ENCODE assay signal across 13 cellular contexts in genomic region chr17:1367351-1367745, GRCh38. TPM values are rescaled to one million over a fixed set of nuclear protein-coding genes. Genes with fewer than 3 reads are reported as not detected.
DNase-seq lines count a peak whose midpoint lies in the region; TF ChIP-seq lines count a peak whose summit lies in the region.
"Had no signal": no experiment of that assay in that cellular context is flagged by ENCODE, and none has a peak within 500 bp of the region (broad histone marks: within the 10 kb centered on the region; RNA-seq: fewer than 3 reads in every experiment).

No MANE protein-coding gene starts in this region.

- H3K9me3 Mint-ChIP-seq in activated naive CD4-positive, alpha-beta T cell treated with anti-CD3 and anti-CD28 coated beads for 36 hours, result no peaks in the 10 kb centered on the region
- no peaks in the 10 kb centered on the region for H3K9me3 Mint-ChIP-seq in activated T-helper 1 cell treated with anti-CD3 and anti-CD28 coated beads, Interleukin-12 subunit alpha, Interleukin-12 subunit beta, Interleukin-2, Interleukin-4 antibody, amounts not matched to agents 30 ng/mL and 10 ng/mL and 1 ng/mL, durations not matched to agents 14 hours and 24 hours and 36 hours

- intact Hi-C loops in activated naive CD4-positive, alpha-beta T cell treated with anti-CD3 and anti-CD28 coated beads for 36 hours (cut with micrococcal nuclease), result loop anchor here (5.0 kb wide), 1 partner anchor 260 kb away; the partner anchor contains the start of gene SLC43A2
- intact Hi-C loops in activated T-helper 1 cell treated with anti-CD3 and anti-CD28 coated beads, Interleukin-12 subunit alpha, Interleukin-12 subunit beta, Interleukin-2, Interleukin-4 antibody, amounts not matched to agents 30 ng/mL and 10 ng/mL and 1 ng/mL, durations not matched to agents 14 hours and 24 hours and 36 hours (cut with micrococcal nuclease), result loop anchor here (5.0 to 10.0 kb wide), 4 partner anchors 120 to 967 kb away; partner anchors contain the start of genes PITPNA, SGSM2, SLC43A2 and TSR1
- intact Hi-C loops in thyroid gland (cut with DNase I), result loop anchor here (5.0 kb wide), 1 partner anchor 150 kb away; the partner anchor contains the start of gene INPP5K

- no peak overlapping the region for H3K4me3 ChIP-seq in thyroid gland (replicated peaks in 1 of 3)

- no peaks in the 10 kb centered on the region for H3K27me3 ChIP-seq in thyroid gland

- H3K4me1 ChIP-seq in thyroid gland, result peaks cover 14 to 52% of the 10 kb centered on the region in 2 donors

- H3K27me3 Mint-ChIP-seq in activated naive CD4-positive, alpha-beta T cell treated with anti-CD3 and anti-CD28 coated beads for 36 hours (ENCODE audit: low read depth), result no peaks in the 10 kb centered on the region
- no peaks in the 10 kb centered on the region for H3K27me3 Mint-ChIP-seq in activated T-helper 1 cell treated with anti-CD3 and anti-CD28 coated beads, Interleukin-12 subunit alpha, Interleukin-12 subunit beta, Interleukin-2, Interleukin-4 antibody, amounts not matched to agents 30 ng/mL and 10 ng/mL and 1 ng/mL, durations not matched to agents 14 hours and 24 hours and 36 hours (ENCODE audit: insufficient read depth)

- peak overlapping the region; percentile 76 for H3K27ac Mint-ChIP-seq in activated naive CD4-positive, alpha-beta T cell treated with anti-CD3 and anti-CD28 coated beads for 36 hours
- peak overlapping the region; percentile 63 for H3K27ac Mint-ChIP-seq in activated T-helper 1 cell treated with anti-CD3 and anti-CD28 coated beads, Interleukin-12 subunit alpha, Interleukin-12 subunit beta, Interleukin-2, Interleukin-4 antibody, amounts not matched to agents 30 ng/mL and 10 ng/mL and 1 ng/mL, durations not matched to agents 14 hours and 24 hours and 36 hours

- no peak for TF ChIP-seq CTCF in thyroid gland (IDR thresholded peaks at IDR 0.05)

- DNase-seq in activated naive CD4-positive, alpha-beta T cell treated with anti-CD3 and anti-CD28 coated beads for 36 hours, result no peak
- no peak for DNase-seq in activated naive CD4-positive, alpha-beta T cell treated with anti-CD3 and anti-CD28 coated beads, Interleukin-2, amount 50 U/mL, for 16 hours
- DNase-seq in activated T-helper 1 cell treated with anti-CD3 and anti-CD28 coated beads, Interleukin-12 subunit alpha, Interleukin-12 subunit beta, Interleukin-2, Interleukin-4 antibody, amounts not matched to agents 30 ng/mL and 10 ng/mL and 1 ng/mL, durations not matched to agents 14 hours and 24 hours and 36 hours (ENCODE audit: low spot score), result no peak
- DNase-seq in iris pigment epithelial cell (ENCODE audit: low read depth), result peak; percentile 54
- DNase-seq in thyroid gland, result no peak
- DNase-seq in DMS79 (lab: John Stamatoyannopoulos, UW), result no peak
- no peak for DNase-seq in DMS153 (lab: John Stamatoyannopoulos, UW)
- no peak for DNase-seq in mucosa of gallbladder (ENCODE audit: low spot score)
- DNase-seq: caudate nucleus; MM.1S; NK-92 treated with Interleukin-12 subunit alpha and Interleukin-12 subunit beta, amount 100 ng/mL, for 24 hours had no signal

- 79 to 80% methylated on average over 4 to 5 of the region's 5 CpGs for WGBS in thyroid gland, 2 donors

- H3K27ac ChIP-seq in thyroid gland, result peak overlapping the region in 2 of 3 donors; percentile 3 to 18
- H3K27ac ChIP-seq: parathyroid adenoma, VCaP had no signal

- peaks cover 17% of the 10 kb centered on the region for H3K36me3 Mint-ChIP-seq in activated naive CD4-positive, alpha-beta T cell treated with anti-CD3 and anti-CD28 coated beads for 36 hours (ENCODE audit: low read depth)
- peaks cover 28% of the 10 kb centered on the region for H3K36me3 Mint-ChIP-seq in activated T-helper 1 cell treated with anti-CD3 and anti-CD28 coated beads, Interleukin-12 subunit alpha, Interleukin-12 subunit beta, Interleukin-2, Interleukin-4 antibody, amounts not matched to agents 30 ng/mL and 10 ng/mL and 1 ng/mL, durations not matched to agents 14 hours and 24 hours and 36 hours (ENCODE audit: low read depth)

- CTCF ChIA-PET in activated naive CD4-positive, alpha-beta T cell treated with anti-CD3 and anti-CD28 coated beads for 36 hours (lab: Charles Lee), result interaction anchor here (0.7 to 3.5 kb wide), 4 partner anchors 13 to 24 kb away, joined by 5 to 25 read pairs (median 10); no protein-coding TSS in a partner anchor

- no peak overlapping the region for H3K4me3 Mint-ChIP-seq in activated naive CD4-positive, alpha-beta T cell treated with anti-CD3 and anti-CD28 coated beads for 36 hours
- no peak overlapping the region for H3K4me3 Mint-ChIP-seq in activated T-helper 1 cell treated with anti-CD3 and anti-CD28 coated beads, Interleukin-12 subunit alpha, Interleukin-12 subunit beta, Interleukin-2, Interleukin-4 antibody, amounts not matched to agents 30 ng/mL and 10 ng/mL and 1 ng/mL, durations not matched to agents 14 hours and 24 hours and 36 hours

- H3K4me1 Mint-ChIP-seq in activated naive CD4-positive, alpha-beta T cell treated with anti-CD3 and anti-CD28 coated beads for 36 hours (ENCODE audit: low read depth), result peaks cover 66% of the 10 kb centered on the region
- peaks cover 36% of the 10 kb centered on the region for H3K4me1 Mint-ChIP-seq in activated T-helper 1 cell treated with anti-CD3 and anti-CD28 coated beads, Interleukin-12 subunit alpha, Interleukin-12 subunit beta, Interleukin-2, Interleukin-4 antibody, amounts not matched to agents 30 ng/mL and 10 ng/mL and 1 ng/mL, durations not matched to agents 14 hours and 24 hours and 36 hours (ENCODE audit: low read depth)

- peaks cover 11 to 15% of the 10 kb centered on the region in 2 donors for H3K36me3 ChIP-seq in thyroid gland

- TF ChIP-seq POLR2A in thyroid gland (IDR thresholded peaks at IDR 0.05), result no peak

- no peaks in the 10 kb centered on the region for H3K9me3 ChIP-seq in thyroid gland

RNA-seq across cellular contexts. Expression of gene YWHAE, which starts 32.7 kb away (rescaled TPM):
- 100 to 1,000 TPM; 528 to 576 TPM for total RNA-seq in activated naive CD4-positive, alpha-beta T cell treated with anti-CD3 and anti-CD28 coated beads for 36 hours
- 439 and 444 TPM in 2 replicates for total RNA-seq in activated T-helper 1 cell treated with anti-CD3 and anti-CD28 coated beads, Interleukin-12 subunit alpha, Interleukin-12 subunit beta, Interleukin-2, Interleukin-4 antibody, amounts not matched to agents 30 ng/mL and 10 ng/mL and 1 ng/mL, durations not matched to agents 14 hours and 24 hours and 36 hours
- total RNA-seq in thyroid gland, result 1,000 to 10,000 TPM in 1 of 4 donors, 100 to 1,000 TPM in 3; 553 to 1,135 (median 724) TPM
- 384 TPM for total RNA-seq in mucosa of gallbladder
